In genomic region chrX:54439967-54440871, GRCh38 we compare ENCODE assay signal across 1 cellular context.
A peak's percentile ranks its signal among the peaks of the same experiment; 100 is the strongest.
TF ChIP-seq lines count a peak whose summit lies in the region.

TSR2 (plus strand) TSS chrX:54440404; CDS start chrX:54440422, 18 bp downstream.

TF ChIP-seq in HepG2, 621 proteins besides CTCF, POLR2A, EP300 and RAD21 (continued from another document and continues in another):
- TF ChIP-seq ARID3A (IDR thresholded peaks at IDR 0.05; ENCODE audit: low read depth, low read length) (no peak; the same call in 1 of the 2 replicates), NFYB (CRISPR knock-in tag; IDR thresholded peaks at IDR 0.05) (peak; percentile 79), TBX2 (CRISPR knock-in tag; IDR thresholded peaks at IDR 0.05; ENCODE audit: borderline replicate concordance) (peak; percentile 56; the same call in 1 of the 2 replicates), KDM2A (CRISPR knock-in tag; IDR thresholded peaks at IDR 0.05; ENCODE audit: borderline replicate concordance, low read depth) (peak; percentile 71; the same call in 1 of the 2 replicates), MZF1 (CRISPR knock-in tag; IDR thresholded peaks at IDR 0.05; ENCODE audit: borderline replicate concordance) (no peak), ZNF691 (CRISPR knock-in tag; IDR thresholded peaks at IDR 0.05; ENCODE audit: borderline replicate concordance, low read depth) (no peak), SP5 (CRISPR knock-in tag; IDR thresholded peaks at IDR 0.05; ENCODE audit: borderline replicate concordance, low read depth) (no peak), NFE2L2 (IDR thresholded peaks at IDR 0.05; ENCODE audit: low read length) (no peak), NFYC (CRISPR knock-in tag; IDR thresholded peaks at IDR 0.05) (peak; percentile 82), HNF1B (CRISPR knock-in tag; IDR thresholded peaks at IDR 0.05) (peak; percentile 44; the same call in 1 of the 2 replicates), IRF9 (CRISPR knock-in tag; IDR thresholded peaks at IDR 0.05; ENCODE audit: borderline replicate concordance) (0 out of 2 replicates have a peak, but pooled peaks have one; percentile 24), ZBTB25 (CRISPR knock-in tag; IDR thresholded peaks at IDR 0.05) (no peak; the same call in 1 of the 2 replicates), THYN1 (CRISPR knock-in tag; IDR thresholded peaks at IDR 0.05; ENCODE audit: borderline replicate concordance, low read depth) (no peak), NFE2L1 (CRISPR knock-in tag; IDR thresholded peaks at IDR 0.05; ENCODE audit: borderline replicate concordance) (no peak), CSRNP1 (CRISPR knock-in tag; IDR thresholded peaks at IDR 0.05) (peak; percentile 65; the same call in 1 of the 2 replicates), SOX13 (IDR thresholded peaks at IDR 0.05) (no peak), SOX13 (CRISPR knock-in tag; conservative IDR thresholded peaks at IDR 0.05 in 1 of 2, IDR thresholded peaks at IDR 0.05 in 1 of 2) (0 out of 4 replicates have a peak, but pooled peaks of 1 of the 2 experiments have one; percentile 36), ZFP41 (CRISPR knock-in tag; IDR thresholded peaks at IDR 0.05; ENCODE audit: borderline replicate concordance) (no peak), YY1 (IDR thresholded peaks at IDR 0.05; ENCODE audit: insufficient read depth, insufficient replicate concordance, low read depth, low read length) (peak; percentile 95), DRAP1 (CRISPR knock-in tag; IDR thresholded peaks at IDR 0.05) (peak; percentile 59), ZNF253 (CRISPR knock-in tag; IDR thresholded peaks at IDR 0.05; ENCODE audit: borderline replicate concordance) (no peak), ZBTB42 (CRISPR knock-in tag; IDR thresholded peaks at IDR 0.05) (no peak), KDM5A (IDR thresholded peaks at IDR 0.05; ENCODE audit: borderline replicate concordance, low read length) (peak; percentile 92), HCFC1 (IDR thresholded peaks at IDR 0.05; ENCODE audit: low read depth, low read length) (0 out of 2 replicates have a peak, but pooled peaks have one; percentile 36), EEA1 (CRISPR knock-in tag; IDR thresholded peaks at IDR 0.05; ENCODE audit: borderline replicate concordance) (no peak), HDAC6 (IDR thresholded peaks at IDR 0.05; ENCODE audit: low read depth, low read length) (no peak), ZFP82 (CRISPR knock-in tag; IDR thresholded peaks at IDR 0.05; ENCODE audit: borderline replicate concordance) (0 out of 2 replicates have a peak, but pooled peaks have one; percentile 35), RORA (CRISPR knock-in tag; IDR thresholded peaks at IDR 0.05) (no peak), MXI1 (IDR thresholded peaks at IDR 0.05; ENCODE audit: borderline replicate concordance, low read depth, low read length) (peak; percentile 46; the same call in 1 of the 3 replicates), ZBTB2 (CRISPR knock-in tag; IDR thresholded peaks at IDR 0.05; ENCODE audit: low read depth) (no peak), ZNF670 (CRISPR knock-in tag; IDR thresholded peaks at IDR 0.05; ENCODE audit: borderline replicate concordance) (peak; percentile 83; the same call in 1 of the 2 replicates), CREB3 (CRISPR knock-in tag; IDR thresholded peaks at IDR 0.05) (no peak), NCOA5 (CRISPR knock-in tag; IDR thresholded peaks at IDR 0.05) (no peak), POLR2AphosphoS2 (IDR thresholded peaks at IDR 0.05; ENCODE audit: low read depth, low read length) (peak; percentile 82; the same call in 1 of the 2 replicates), ZNF556 (CRISPR knock-in tag; IDR thresholded peaks at IDR 0.05; ENCODE audit: borderline replicate concordance) (no peak; the same call in 1 of the 2 replicates), KMT2A (CRISPR knock-in tag; IDR thresholded peaks at IDR 0.05) (0 out of 2 replicates have a peak, but pooled peaks have one; percentile 37), ZNF841 (CRISPR knock-in tag; IDR thresholded peaks at IDR 0.05; ENCODE audit: borderline replicate concordance) (no peak), CBX2 (IDR thresholded peaks at IDR 0.05; ENCODE audit: low read depth, low read length) (no peak), CBX2 (CRISPR knock-in tag; IDR thresholded peaks at IDR 0.05; ENCODE audit: low read depth) (no peak), PAF1 (CRISPR knock-in tag; IDR thresholded peaks at IDR 0.05) (no peak), MAZ (IDR thresholded peaks at IDR 0.05; ENCODE audit: borderline replicate concordance, low read depth, low read length) (no peak), MAZ (CRISPR knock-in tag; IDR thresholded peaks at IDR 0.05; ENCODE audit: low read depth) (no peak), MAFF (IDR thresholded peaks at IDR 0.05; ENCODE audit: low read depth, low read length) (peak; percentile 57), PHF21A (CRISPR knock-in tag; IDR thresholded peaks at IDR 0.05) (peak; percentile 71; the same call in 1 of the 2 replicates), FOXM1 (CRISPR knock-in tag; IDR thresholded peaks at IDR 0.05) (no peak), AHR (CRISPR knock-in tag; IDR thresholded peaks at IDR 0.05) (no peak), ZNF792 (CRISPR knock-in tag; IDR thresholded peaks at IDR 0.05) (0 out of 2 replicates have a peak, but pooled peaks have one; percentile 20), RXRB (CRISPR knock-in tag; IDR thresholded peaks at IDR 0.05; ENCODE audit: borderline replicate concordance) (peak; percentile 45; the same call in 1 of the 2 replicates), SALL1 (CRISPR knock-in tag; IDR thresholded peaks at IDR 0.05) (peak; percentile 58), ZNF543 (CRISPR knock-in tag; IDR thresholded peaks at IDR 0.05) (0 out of 2 replicates have a peak, but pooled peaks have one; percentile 28), GTF2F1 (IDR thresholded peaks at IDR 0.05; ENCODE audit: low read length) (no peak), HBP1 (CRISPR knock-in tag; IDR thresholded peaks at IDR 0.05; ENCODE audit: low read depth) (0 out of 2 replicates have a peak, but pooled peaks have one; percentile 62), MTA3 (CRISPR knock-in tag; IDR thresholded peaks at IDR 0.05) (no peak), RFXANK (CRISPR knock-in tag; IDR thresholded peaks at IDR 0.05) (no peak), ELF1 (CRISPR knock-in tag; IDR thresholded peaks at IDR 0.05) (peak; percentile 82), MED1 (CRISPR knock-in tag; IDR thresholded peaks at IDR 0.05) (no peak), FOXO4 (CRISPR knock-in tag; conservative IDR thresholded peaks at IDR 0.05) (no peak), ZNF570 (CRISPR knock-in tag; IDR thresholded peaks at IDR 0.05; ENCODE audit: borderline replicate concordance) (no peak)
